Comparison of ENCODE assay signal across 10 cellular contexts in genomic region chr2:34570266-34570872, GRCh38.
DNase-seq lines count a peak whose midpoint lies in the region; ATAC-seq, FAIRE-seq and TF ChIP-seq lines count a peak whose summit lies in the region.
"Had no signal": no experiment of that assay in that cellular context is flagged by ENCODE, and none has a peak within 500 bp of the region (broad histone marks: within the 10 kb centered on the region; RNA-seq: fewer than 3 reads in every experiment).

No MANE protein-coding gene starts in this region.

- TF ChIP-seq CTCF in GM12873 (IDR thresholded peaks at IDR 0.05; ENCODE audit: insufficient read depth, low read depth, low read length, missing control alignments) (peak; percentile 20), LNCaP clone FGC (IDR thresholded peaks at IDR 0.05; ENCODE audit: control insufficient read depth, extremely low read depth, insufficient read depth) (peak; percentile 60), bronchial epithelial cell (IDR thresholded peaks at IDR 0.05; ENCODE audit: insufficient read depth, low read length, severe bottlenecking) (peak; percentile 75), osteocyte (IDR thresholded peaks at IDR 0.05) (peak; percentile 25), vagina (IDR thresholded peaks at IDR 0.05) (no peak)

- H3K27me3 ChIP-seq in bronchial epithelial cell (ENCODE audit: control insufficient read depth, insufficient read depth, low read length), result no peaks in the 10 kb centered on the region
- no peaks in the 10 kb centered on the region for H3K27me3 ChIP-seq in vagina
- no peaks in the 10 kb centered on the region for H3K27me3 ChIP-seq in effector memory CD4-positive, alpha-beta T cell (replicated peaks; ENCODE audit: control insufficient read depth, insufficient read depth, low read length, poor library complexity, severe bottlenecking)

- H3K4me1 Mint-ChIP-seq in osteocyte (ENCODE audit: unreplicated experiment), result no peaks in the 10 kb centered on the region
- no peaks in the 10 kb centered on the region for H3K4me1 Mint-ChIP-seq in activated CD8-positive, alpha-beta T cell treated with anti-CD3 and anti-CD28 coated beads, Interleukin-2, amount 10 ng/mL, durations not matched to agents 7 days and 5 days (ENCODE audit: low read depth)
- H3K4me1 Mint-ChIP-seq: central memory CD8-positive, alpha-beta T cell had no signal

- H3K4me1 ChIP-seq in vagina, result no peaks in the 10 kb centered on the region
- no peaks in the 10 kb centered on the region for H3K4me1 ChIP-seq in effector memory CD4-positive, alpha-beta T cell (ENCODE audit: control insufficient read depth, insufficient read depth, low read length, poor library complexity, severe bottlenecking)

- H3K4me3 Mint-ChIP-seq in osteocyte (ENCODE audit: unreplicated experiment), result no peak overlapping the region
- no peak overlapping the region for H3K4me3 Mint-ChIP-seq in activated CD8-positive, alpha-beta T cell treated with anti-CD3 and anti-CD28 coated beads, Interleukin-2, amount 10 ng/mL, durations not matched to agents 7 days and 5 days
- H3K4me3 Mint-ChIP-seq: central memory CD8-positive, alpha-beta T cell had no signal

- H3K9me3 ChIP-seq in vagina, result no peaks in the 10 kb centered on the region
- H3K9me3 ChIP-seq in effector memory CD4-positive, alpha-beta T cell (ENCODE audit: control insufficient read depth, low read length), result no peaks in the 10 kb centered on the region

- H3K36me3 Mint-ChIP-seq in osteocyte (ENCODE audit: unreplicated experiment), result no peaks in the 10 kb centered on the region
- H3K36me3 Mint-ChIP-seq in activated CD8-positive, alpha-beta T cell treated with anti-CD3 and anti-CD28 coated beads, Interleukin-2, amount 10 ng/mL, durations not matched to agents 7 days and 5 days (ENCODE audit: low read depth), result no peaks in the 10 kb centered on the region

- H3K4me3 ChIP-seq in LNCaP clone FGC (ENCODE audit: low read depth, low read length), result no peak overlapping the region
- H3K4me3 ChIP-seq in bronchial epithelial cell (ENCODE audit: low read depth, low read length), result no peak overlapping the region
- H3K4me3 ChIP-seq in vagina, result no peak overlapping the region
- no peak overlapping the region for H3K4me3 ChIP-seq in effector memory CD4-positive, alpha-beta T cell (ENCODE audit: insufficient read depth, low read depth, low read length, poor library complexity, severe bottlenecking)

- no peaks in the 10 kb centered on the region for H3K36me3 ChIP-seq in bronchial epithelial cell (ENCODE audit: control insufficient read depth, insufficient read depth, low read length)
- no peaks in the 10 kb centered on the region for H3K36me3 ChIP-seq in vagina
- H3K36me3 ChIP-seq in effector memory CD4-positive, alpha-beta T cell (ENCODE audit: control insufficient read depth, insufficient read depth, low read length), result no peaks in the 10 kb centered on the region

- no peak for FAIRE-seq in bronchial epithelial cell (lab: Jason Lieb, UNC)

- no peak overlapping the region for H3K27ac ChIP-seq in vagina
- H3K27ac ChIP-seq in effector memory CD4-positive, alpha-beta T cell (ENCODE audit: insufficient read depth, low read length, poor library complexity, severe bottlenecking), result no peak overlapping the region
- H3K27ac ChIP-seq: HL-60 had no signal

- POLR2A ChIA-PET in activated CD8-positive, alpha-beta T cell treated with anti-CD3 and anti-CD28 coated beads, Interleukin-2, amount 10 ng/mL, durations not matched to agents 7 days and 5 days (lab: Charles Lee), result no interaction called here

- no peak overlapping the region for H3K27ac Mint-ChIP-seq in osteocyte (ENCODE audit: unreplicated experiment)
- no peak overlapping the region for H3K27ac Mint-ChIP-seq in activated CD8-positive, alpha-beta T cell treated with anti-CD3 and anti-CD28 coated beads, Interleukin-2, amount 10 ng/mL, durations not matched to agents 7 days and 5 days

- ATAC-seq in activated CD8-positive, alpha-beta T cell treated with anti-CD3 and anti-CD28 coated beads, Interleukin-2, amount 10 ng/mL, durations not matched to agents 7 days and 5 days, result no peak
- no peak for ATAC-seq in GM19023 (IDR thresholded peaks at IDR 0.05; ENCODE audit: unreplicated experiment)

- no peak for TF ChIP-seq POLR2A in vagina (IDR thresholded peaks at IDR 0.05)

- H3K9me3 Mint-ChIP-seq in osteocyte (ENCODE audit: unreplicated experiment), result peaks cover 11% of the 10 kb centered on the region
- H3K9me3 Mint-ChIP-seq in activated CD8-positive, alpha-beta T cell treated with anti-CD3 and anti-CD28 coated beads, Interleukin-2, amount 10 ng/mL, durations not matched to agents 7 days and 5 days (ENCODE audit: insufficient read depth), result peaks cover 18% of the 10 kb centered on the region

- H3K27me3 Mint-ChIP-seq in osteocyte (ENCODE audit: unreplicated experiment), result no peaks in the 10 kb centered on the region
- H3K27me3 Mint-ChIP-seq in activated CD8-positive, alpha-beta T cell treated with anti-CD3 and anti-CD28 coated beads, Interleukin-2, amount 10 ng/mL, durations not matched to agents 7 days and 5 days (ENCODE audit: low read depth), result no peaks in the 10 kb centered on the region
- H3K27me3 Mint-ChIP-seq: central memory CD8-positive, alpha-beta T cell had no signal

- CTCF ChIA-PET in activated CD8-positive, alpha-beta T cell treated with anti-CD3 and anti-CD28 coated beads, Interleukin-2, amount 10 ng/mL, durations not matched to agents 7 days and 5 days (lab: Charles Lee), result no interaction called here

- intact Hi-C loops in vagina (cut with DNase I), result no loop called here

- DNase-seq in LNCaP clone FGC (ENCODE audit: low read depth) (peak; percentile 14), bronchial epithelial cell (ENCODE audit: low read depth) (peak; percentile 69), osteocyte (ENCODE audit: extremely low spot score, unreplicated experiment) (no peak), vagina (ENCODE audit: extremely low spot score in 2 of 2) (no peak)
- no peak for DNase-seq in effector memory CD4-positive, alpha-beta T cell
- DNase-seq in activated CD8-positive, alpha-beta T cell treated with anti-CD3 and anti-CD28 coated beads, Interleukin-2, amount 10 ng/mL, durations not matched to agents 7 days and 5 days, result no peak

Comparison
In these comparisons a context has a peak if more than half of its experiments do, and no peak if none do; other contexts are left out.
1. CTCF ChIP-seq: peak in GM12873 (single experiment), LNCaP clone FGC (single experiment), bronchial epithelial cell (single experiment) and osteocyte (single experiment); none in vagina (0 of 3).
2. DNase-seq: peak in LNCaP clone FGC (single experiment) and bronchial epithelial cell (single experiment); none in osteocyte (single experiment), vagina (0 of 2), effector memory CD4-positive, alpha-beta T cell (0 of 3) and activated CD8-positive, alpha-beta T cell treated with anti-CD3 and anti-CD28 coated beads, Interleukin-2, amount 10 ng/mL, durations not matched to agents 7 days and 5 days (single experiment).